In the genomic region with DNA sequence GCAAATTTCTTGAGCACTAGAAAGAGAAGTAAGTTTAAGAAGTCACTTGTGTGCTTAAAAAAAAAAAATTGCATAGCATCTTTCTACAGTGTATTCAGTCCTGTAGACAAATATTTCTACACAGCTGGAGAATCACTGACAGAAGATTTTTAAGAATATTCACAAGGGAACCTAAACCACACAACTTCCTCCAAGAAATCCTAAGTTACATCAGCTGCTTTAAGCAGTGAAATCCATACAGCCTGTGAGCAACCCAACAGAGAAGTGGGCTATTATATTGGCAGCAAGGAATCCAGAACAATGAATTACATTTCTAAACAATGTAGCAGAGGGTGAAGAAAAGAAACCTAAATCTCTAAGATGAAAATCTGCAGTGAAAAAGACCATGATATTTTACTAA, we compare ENCODE assay signal across 13 cellular contexts. TPM values are rescaled to one million over a fixed set of nuclear protein-coding genes. Genes with fewer than 3 reads are reported as not detected.
A peak's percentile ranks its signal among the peaks of the same experiment; 100 is the strongest.
DNase-seq lines count a peak whose midpoint lies in the region; ATAC-seq and TF ChIP-seq lines count a peak whose summit lies in the region.
"Had no signal": no experiment of that assay in that cellular context is flagged by ENCODE, and none has a peak within 500 bp of the region (broad histone marks: within the 10 kb centered on the region; RNA-seq: fewer than 3 reads in every experiment).

No MANE protein-coding gene starts in this region.

- H3K36me3 Mint-ChIP-seq in activated naive CD4-positive, alpha-beta T cell treated with anti-CD3 and anti-CD28 coated beads, Interleukin-2, amount 50 U/mL, for 24 hours, result no peaks in the 10 kb centered on the region
- no peaks in the 10 kb centered on the region for H3K36me3 Mint-ChIP-seq in activated naive CD4-positive, alpha-beta T cell treated with anti-CD3 and anti-CD28 coated beads, Interleukin-2, amount 10 ng/mL, durations not matched to agents 7 days and 5 days
- H3K36me3 Mint-ChIP-seq in effector memory CD8-positive, alpha-beta T cell (ENCODE audit: insufficient read depth), result no peaks in the 10 kb centered on the region

- H3K9me3 ChIP-seq in breast epithelium, result no peaks in the 10 kb centered on the region
- H3K9me3 ChIP-seq in mesenchymal stem cell (ENCODE audit: control insufficient read depth, low read length), result no peaks in the 10 kb centered on the region
- H3K9me3 ChIP-seq in upper lobe of left lung, result no peaks in the 10 kb centered on the region
- H3K9me3 ChIP-seq in BE2C, result no peaks in the 10 kb centered on the region
- H3K9me3 ChIP-seq: neutrophil had no signal

- ATAC-seq in upper lobe of left lung (ENCODE audit: low FRiP score in 2 of 2) (peak in 1 of 2 donors; percentile 28), HG03521 (IDR thresholded peaks at IDR 0.05; ENCODE audit: unreplicated experiment) (no peak)
- ATAC-seq in effector memory CD8-positive, alpha-beta T cell (replicated peaks), result no peak

- CTCF ChIA-PET in activated naive CD4-positive, alpha-beta T cell treated with anti-CD3 and anti-CD28 coated beads, Interleukin-2, amount 10 ng/mL, durations not matched to agents 7 days and 5 days (lab: Charles Lee), result interaction anchor here (1.1 to 1.8 kb wide), 2 partner anchors 9 to 12 kb away, joined by 3 to 4 read pairs; no protein-coding TSS in a partner anchor

- H2AK5ac ChIP-seq in mesenchymal stem cell (ENCODE audit: low read length, severe bottlenecking), result no peak overlapping the region

- H3K79me1 ChIP-seq in mesenchymal stem cell (replicated peaks; ENCODE audit: low read length, poor library complexity, severe bottlenecking), result peaks cover 5% of the 10 kb centered on the region

- no peak for TF ChIP-seq EP300 in upper lobe of left lung (IDR thresholded peaks at IDR 0.05)

- no peak overlapping the region for H3K4ac ChIP-seq in mesenchymal stem cell (ENCODE audit: low read depth in 1 of 2, low read length in 2 of 2)

- no peak for DNase-seq in activated naive CD4-positive, alpha-beta T cell treated with anti-CD3 and anti-CD28 coated beads, Interleukin-2, amount 10 ng/mL, durations not matched to agents 7 days and 5 days
- DNase-seq in breast epithelium (ENCODE audit: low spot score in 2 of 2) (no peak), mesenchymal stem cell (peak; percentile 66), upper lobe of left lung (no peak), BE2C (no peak)
- DNase-seq in effector memory CD8-positive, alpha-beta T cell, result no peak
- DNase-seq: activated CD4-positive, alpha-beta T cell treated with anti-CD3 and anti-CD28 coated beads, Interleukin-2, amount 10 ng/mL, durations not matched to agents 24 days and 14 days; NCI-H2171 treated with DMSO at 0.1 percent for 48 hours; stimulated activated CD8-positive, alpha-beta memory T cell treated with anti-CD3 and anti-CD28 coated beads, Interleukin-4, amount 100 ng/mL, for 48 hours had no signal

- no peak overlapping the region for H2BK15ac ChIP-seq in mesenchymal stem cell (ENCODE audit: low read depth, poor library complexity, severe bottlenecking)

- intact Hi-C loops in breast epithelium (cut with DNase I; ENCODE audit: low total_unique reads), result no loop called here

- H4K8ac ChIP-seq in mesenchymal stem cell (ENCODE audit: low read length), result no peak overlapping the region

- H3K27me3 ChIP-seq in breast epithelium (no peaks in the 10 kb centered on the region), mesenchymal stem cell (ENCODE audit: control insufficient read depth in 1 of 2, insufficient read depth in 1 of 2, low read length in 2 of 2) (no peaks in the 10 kb centered on the region), upper lobe of left lung (no peaks in the 10 kb centered on the region), BE2C (peaks cover 13% of the 10 kb centered on the region)

- peak overlapping the region; percentile 76 for H3K4me2 ChIP-seq in mesenchymal stem cell (ENCODE audit: low read length, poor library complexity, severe bottlenecking)

- H3K4me3 Mint-ChIP-seq in activated naive CD4-positive, alpha-beta T cell treated with anti-CD3 and anti-CD28 coated beads, Interleukin-2, amount 50 U/mL, for 24 hours, result no peak overlapping the region
- no peak overlapping the region for H3K4me3 Mint-ChIP-seq in activated naive CD4-positive, alpha-beta T cell treated with anti-CD3 and anti-CD28 coated beads, Interleukin-2, amount 10 ng/mL, durations not matched to agents 7 days and 5 days
- H3K4me3 Mint-ChIP-seq in effector memory CD8-positive, alpha-beta T cell, result no peak overlapping the region
- H3K4me3 Mint-ChIP-seq: activated CD4-positive, alpha-beta T cell treated with anti-CD3 and anti-CD28 coated beads, Interleukin-2, amount 10 ng/mL, durations not matched to agents 24 days and 14 days; dendritic cell treated with granulocyte-macrophage colony-stimulating factor and Interleukin-4, amounts not matched to agents 40 ng/mL and 50 ng/mL, for 4 days had no signal

- no peak for TF ChIP-seq CTCF in breast epithelium (IDR thresholded peaks at IDR 0.05)
- no peak for TF ChIP-seq CTCF in upper lobe of left lung (IDR thresholded peaks at IDR 0.05)
- no peak for TF ChIP-seq CTCF in BE2C (IDR thresholded peaks at IDR 0.05; ENCODE audit: low read depth, low read length)

- no peaks in the 10 kb centered on the region for H3K36me3 ChIP-seq in breast epithelium
- no peaks in the 10 kb centered on the region for H3K36me3 ChIP-seq in mesenchymal stem cell (ENCODE audit: control insufficient read depth in 1 of 2, insufficient read depth in 2 of 2, low read depth in 1 of 2, low read length in 2 of 2)
- no peaks in the 10 kb centered on the region for H3K36me3 ChIP-seq in upper lobe of left lung
- H3K36me3 ChIP-seq in BE2C, result no peaks in the 10 kb centered on the region
- H3K36me3 ChIP-seq: neutrophil had no signal

- H3K27ac Mint-ChIP-seq in activated naive CD4-positive, alpha-beta T cell treated with anti-CD3 and anti-CD28 coated beads, Interleukin-2, amount 50 U/mL, for 24 hours, result peak overlapping the region; percentile 14
- H3K27ac Mint-ChIP-seq in activated naive CD4-positive, alpha-beta T cell treated with anti-CD3 and anti-CD28 coated beads, Interleukin-2, amount 10 ng/mL, durations not matched to agents 7 days and 5 days, result no peak overlapping the region
- H3K27ac Mint-ChIP-seq in effector memory CD8-positive, alpha-beta T cell, result peak overlapping the region in 1 of 2 donors; percentile 51
- H3K27ac Mint-ChIP-seq: activated CD4-positive, alpha-beta T cell treated with anti-CD3 and anti-CD28 coated beads, Interleukin-2, amount 10 ng/mL, durations not matched to agents 24 days and 14 days; dendritic cell treated with granulocyte-macrophage colony-stimulating factor and Interleukin-4, amounts not matched to agents 40 ng/mL and 50 ng/mL, for 4 days had no signal

- no peak overlapping the region for H2AFZ ChIP-seq in mesenchymal stem cell (ENCODE audit: low read depth, low read length)

- no peak overlapping the region for H3K23ac ChIP-seq in mesenchymal stem cell (ENCODE audit: low read length in 2 of 2)

- TF ChIP-seq POLR2A in breast epithelium (IDR thresholded peaks at IDR 0.05) (no peak), upper lobe of left lung (IDR thresholded peaks at IDR 0.05) (no peak)

- H3K14ac ChIP-seq in mesenchymal stem cell (ENCODE audit: low read length in 2 of 2), result no peak overlapping the region

- peaks cover 76% of the 10 kb centered on the region for H3K4me1 Mint-ChIP-seq in activated naive CD4-positive, alpha-beta T cell treated with anti-CD3 and anti-CD28 coated beads, Interleukin-2, amount 50 U/mL, for 24 hours
- peaks cover 63% of the 10 kb centered on the region for H3K4me1 Mint-ChIP-seq in activated naive CD4-positive, alpha-beta T cell treated with anti-CD3 and anti-CD28 coated beads, Interleukin-2, amount 10 ng/mL, durations not matched to agents 7 days and 5 days
- peaks cover 25 to 46% of the 10 kb centered on the region in 2 donors for H3K4me1 Mint-ChIP-seq in effector memory CD8-positive, alpha-beta T cell (ENCODE audit: low read depth in 2 of 2)

- no peak overlapping the region for H2BK12ac ChIP-seq in mesenchymal stem cell (ENCODE audit: low read length in 2 of 2)

- H3K27ac ChIP-seq in breast epithelium, result peak overlapping the region; percentile 44 to 67
- peak overlapping the region; percentile 41 for H3K27ac ChIP-seq in mesenchymal stem cell (ENCODE audit: low read length, poor library complexity, severe bottlenecking)
- H3K27ac ChIP-seq in upper lobe of left lung, result peak overlapping the region; percentile 57 to 79 (median 73)
- H3K27ac ChIP-seq: neutrophil had no signal

- H2BK120ac ChIP-seq in mesenchymal stem cell (ENCODE audit: low read depth, low read length), result no peak overlapping the region

- H3K9ac ChIP-seq in mesenchymal stem cell (ENCODE audit: low read length), result peak overlapping the region; percentile 55

- H4K91ac ChIP-seq in mesenchymal stem cell (ENCODE audit: low read length), result no peak overlapping the region

- H3K9me3 Mint-ChIP-seq in activated naive CD4-positive, alpha-beta T cell treated with anti-CD3 and anti-CD28 coated beads, Interleukin-2, amount 50 U/mL, for 24 hours, result no peaks in the 10 kb centered on the region
- H3K9me3 Mint-ChIP-seq in activated naive CD4-positive, alpha-beta T cell treated with anti-CD3 and anti-CD28 coated beads, Interleukin-2, amount 10 ng/mL, durations not matched to agents 7 days and 5 days, result no peaks in the 10 kb centered on the region
- no peaks in the 10 kb centered on the region for H3K9me3 Mint-ChIP-seq in effector memory CD8-positive, alpha-beta T cell
- H3K9me3 Mint-ChIP-seq: activated CD4-positive, alpha-beta T cell treated with anti-CD3 and anti-CD28 coated beads, Interleukin-2, amount 10 ng/mL, durations not matched to agents 24 days and 14 days; dendritic cell treated with granulocyte-macrophage colony-stimulating factor and Interleukin-4, amounts not matched to agents 40 ng/mL and 50 ng/mL, for 4 days had no signal

- H2BK5ac ChIP-seq in mesenchymal stem cell (ENCODE audit: low read depth, low read length, poor library complexity, severe bottlenecking), result no peak overlapping the region

- H3K27me3 Mint-ChIP-seq in activated naive CD4-positive, alpha-beta T cell treated with anti-CD3 and anti-CD28 coated beads, Interleukin-2, amount 50 U/mL, for 24 hours, result no peaks in the 10 kb centered on the region
- H3K27me3 Mint-ChIP-seq in activated naive CD4-positive, alpha-beta T cell treated with anti-CD3 and anti-CD28 coated beads, Interleukin-2, amount 10 ng/mL, durations not matched to agents 7 days and 5 days, result no peaks in the 10 kb centered on the region
- H3K27me3 Mint-ChIP-seq in effector memory CD8-positive, alpha-beta T cell, result no peaks in the 10 kb centered on the region
- H3K27me3 Mint-ChIP-seq: activated CD4-positive, alpha-beta T cell treated with anti-CD3 and anti-CD28 coated beads, Interleukin-2, amount 10 ng/mL, durations not matched to agents 24 days and 14 days had no signal

- peaks cover 3 to 15% of the 10 kb centered on the region in 2 donors for H3K4me1 ChIP-seq in breast epithelium
- peaks cover 18% of the 10 kb centered on the region for H3K4me1 ChIP-seq in mesenchymal stem cell (ENCODE audit: control insufficient read depth, insufficient read depth, low read depth, low read length)
- peaks cover 32 to 60% (median 39%) of the 10 kb centered on the region in 4 donors for H3K4me1 ChIP-seq in upper lobe of left lung
- no peaks in the 10 kb centered on the region for H3K4me1 ChIP-seq in BE2C

- H3K4me3 ChIP-seq in breast epithelium (peak overlapping the region; percentile 47 to 67 (median 50)), mesenchymal stem cell (ENCODE audit: insufficient read depth in 1 of 2, low read depth in 1 of 2, low read length in 2 of 2) (peak overlapping the region in 1 of 2 experiments; percentile 4), upper lobe of left lung (peak overlapping the region in 3 of 4 donors; percentile 44 to 56 (median 51)), BE2C (ENCODE audit: low read depth, low read length) (no peak overlapping the region)

- H3K18ac ChIP-seq in mesenchymal stem cell (ENCODE audit: low read depth in 1 of 2, low read length in 2 of 2), result no peak overlapping the region

RNA-seq across cellular contexts. Expression of a gene that starts 1.5 kb away (rescaled TPM):
- total RNA-seq in breast epithelium (100 to 1,000 TPM in 1 of 3 donors, 10 to 100 TPM in 2; 85.5 to 155 (median 92.2) TPM), upper lobe of left lung (100 to 1,000 TPM; 155 to 284 (median 170) TPM)
- 22.0 TPM for polyA plus RNA-seq in mesenchymal stem cell (2013, experiment 1 of 2)
- polyA plus RNA-seq in mesenchymal stem cell (2013, experiment 2 of 2), result 20.8 TPM
- polyA plus RNA-seq in BE2C (2012; ENCODE audit: insufficient read depth, insufficient read length, low read depth), result 1.2 TPM
